Comparison of ENCODE assay signal across 21 cellular contexts in the genomic region with DNA sequence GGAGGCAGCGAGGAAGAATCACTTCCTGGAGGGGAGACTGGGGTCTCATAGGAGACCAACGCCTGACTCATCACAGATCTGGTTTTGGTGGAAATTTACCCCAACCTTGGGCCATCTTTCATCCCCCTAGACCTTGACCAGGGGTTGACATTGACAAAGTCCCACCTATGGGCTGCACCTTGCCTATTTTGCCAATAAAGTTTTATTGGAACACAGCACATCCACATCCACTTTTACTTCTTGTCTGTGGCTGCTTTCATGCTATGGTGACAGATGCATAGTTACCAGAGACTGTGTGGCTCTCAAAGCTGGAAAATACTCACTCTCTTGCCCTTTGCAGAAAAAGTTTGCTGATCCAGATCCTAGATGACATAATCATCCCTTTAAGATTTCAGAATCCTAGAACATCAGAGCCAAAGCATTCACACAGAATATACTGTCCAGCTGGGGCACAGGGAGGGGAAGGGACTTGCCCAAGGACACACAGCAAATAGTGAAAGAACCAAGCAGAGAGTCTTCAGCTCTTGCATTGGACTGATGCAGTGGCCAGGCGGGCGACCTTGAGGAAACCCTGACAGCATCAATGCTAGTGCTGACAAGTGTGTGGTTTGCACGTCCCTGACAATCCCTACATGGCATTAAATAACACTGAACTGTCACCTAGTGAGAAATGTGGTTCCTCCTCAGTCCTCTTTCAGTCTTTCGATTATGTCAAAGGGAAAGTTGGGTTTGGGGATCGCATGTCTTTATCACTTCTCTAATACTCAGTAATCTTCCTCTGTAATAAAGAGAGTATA.
"Had no signal": no experiment of that assay in that cellular context is flagged by ENCODE, and none has a peak within 500 bp of the region (broad histone marks: within the 10 kb centered on the region; RNA-seq: fewer than 3 reads in every experiment).

No MANE protein-coding gene starts in this region.

- H3K9me3 ChIP-seq: heart left ventricle, psoas muscle, stomach had no signal

- H3K27ac ChIP-seq: dorsolateral prefrontal cortex, heart left ventricle, parathyroid adenoma, psoas muscle, stomach had no signal

- H3K36me3 ChIP-seq: heart left ventricle, stomach had no signal

- H3K4me1 ChIP-seq: heart left ventricle, parathyroid adenoma, psoas muscle, stomach had no signal

- ATAC-seq: heart left ventricle; left colon; left ventricle myocardium superior; natural killer cell treated with Interleukin-12 subunit alpha and Interleukin-12 subunit beta and Interleukin-15 and Interleukin-18, amount 100 ng/mL, for 72 hours; psoas muscle; sciatic nerve had no signal

- DNase-seq: cortex of kidney; dorsolateral prefrontal cortex; effector CD8-positive, alpha-beta T cell; foreskin melanocyte; heart left ventricle; hippocampal formation; left colon; left ventricle myocardium superior; mesenchymal stem cell; midbrain; occipital lobe; psoas muscle; retina; stimulated activated CD4-positive, alpha-beta T cell treated with anti-CD3 and anti-CD28 coated beads, Interleukin-2, amount 100 ng/mL, for 24 hours; stomach; substantia nigra; trophoblast cell had no signal

- H3K36me3 Mint-ChIP-seq: natural killer cell treated with Interleukin-12 subunit alpha and Interleukin-12 subunit beta and Interleukin-15 and Interleukin-18, amount 100 ng/mL, for 72 hours had no signal

- H3K27ac Mint-ChIP-seq: natural killer cell treated with Interleukin-12 subunit alpha and Interleukin-12 subunit beta and Interleukin-15 and Interleukin-18, amount 100 ng/mL, for 72 hours had no signal

- H2AFZ ChIP-seq: parathyroid adenoma had no signal

- H3K4me3 Mint-ChIP-seq: natural killer cell treated with Interleukin-12 subunit alpha and Interleukin-12 subunit beta and Interleukin-15 and Interleukin-18, amount 100 ng/mL, for 72 hours had no signal

- H3K9ac ChIP-seq: parathyroid adenoma had no signal

- H3K79me2 ChIP-seq: parathyroid adenoma had no signal

- H3K4me3 ChIP-seq: dorsolateral prefrontal cortex, heart left ventricle, lung, psoas muscle, stomach had no signal

- H3K9me3 Mint-ChIP-seq: natural killer cell treated with Interleukin-12 subunit alpha and Interleukin-12 subunit beta and Interleukin-15 and Interleukin-18, amount 100 ng/mL, for 72 hours had no signal
